15 cellular contexts compared by ENCODE assay signal in the genomic region with DNA sequence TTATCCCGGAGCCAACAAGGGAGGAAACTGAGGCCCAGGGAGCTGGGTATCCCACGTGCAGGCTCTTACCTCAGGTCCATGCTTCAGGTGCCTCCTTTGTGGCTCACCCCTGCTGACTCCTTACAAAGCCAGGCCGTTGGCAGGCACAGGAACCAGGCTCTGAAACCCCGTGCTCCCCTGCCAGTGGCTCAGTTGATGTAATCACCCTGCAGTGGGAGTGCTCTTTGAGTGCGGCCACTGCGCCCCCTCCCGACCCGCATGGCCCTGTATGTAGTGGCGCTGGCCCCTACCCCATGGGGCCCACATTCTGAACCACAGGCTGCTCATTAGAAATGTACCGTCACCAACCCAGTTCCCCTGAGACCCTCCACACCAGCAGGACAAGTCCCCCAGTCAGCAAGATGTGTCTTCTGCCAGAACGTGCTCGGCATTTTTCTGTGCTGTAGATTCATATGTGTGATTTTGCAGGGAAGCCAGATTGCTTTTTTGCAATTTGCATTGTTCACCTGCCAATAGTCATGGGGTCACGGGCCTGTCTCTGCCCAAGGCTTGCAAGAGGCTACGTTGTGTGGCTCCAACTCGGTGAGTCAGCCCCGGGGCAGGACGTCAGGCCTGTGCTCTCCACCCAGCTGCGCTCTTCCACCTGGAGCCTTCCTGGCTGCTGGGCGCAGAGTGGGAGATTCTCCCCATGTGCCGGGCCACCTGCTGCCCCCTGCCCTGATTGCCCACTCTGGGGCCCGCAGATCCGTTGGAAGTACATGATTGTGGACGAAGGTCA.
DNase-seq lines count a peak whose midpoint lies in the region; ATAC-seq and TF ChIP-seq lines count a peak whose summit lies in the region.
"Had no signal": no experiment of that assay in that cellular context is flagged by ENCODE, and none has a peak within 500 bp of the region (broad histone marks: within the 10 kb centered on the region; RNA-seq: fewer than 3 reads in every experiment).

No MANE protein-coding gene starts in this region.

- intact Hi-C loops in right cardiac atrium (cut with DNase I) (no loop called here), adrenal gland (cut with DNase I) (loop anchor here (5.0 kb wide), 2 partner anchors 79 to 84 kb away; no protein-coding TSS in a partner anchor)

- DNase-seq in right cardiac atrium (peak in 2 of 3 donors; percentile 42 to 47), right atrium auricular region (ENCODE audit: low spot score) (no peak), adrenal gland (peak; percentile 75 to 96 (median 92)), left lobe of liver (ENCODE audit: low spot score) (no peak), foreskin keratinocyte (no peak), NOMO-1 (lab: John Stamatoyannopoulos, UW; ENCODE audit: unreplicated experiment in 2 of 2) (no peak), NCI-H2107 treated with DMSO at 0.1 percent for 48 hours (lab: John Stamatoyannopoulos, UW; ENCODE audit: unreplicated experiment) (no peak)
- DNase-seq: CD4-positive, alpha-beta T cell; DMS79; NCI-H146; NCI-H345; NCI-H69; PC-9 had no signal

- TF ChIP-seq CTCF in right atrium auricular region (IDR thresholded peaks at IDR 0.05) (no peak), adrenal gland (IDR thresholded peaks at IDR 0.05) (peak in 2 of 6 experiments; percentile 18 to 29), foreskin keratinocyte (conservative IDR thresholded peaks at IDR 0.05) (no peak)

- H3K27ac ChIP-seq in right cardiac atrium (ENCODE audit: low read length) (no peak overlapping the region), right atrium auricular region (no peak overlapping the region), adrenal gland (peak overlapping the region in 4 of 5 donors; percentile 43 to 89 (median 78)), foreskin keratinocyte (no peak overlapping the region)
- H3K27ac ChIP-seq: A549, PC-9 had no signal

- H3K27me3 ChIP-seq in right cardiac atrium (ENCODE audit: control insufficient read depth, insufficient read depth) (no peaks in the 10 kb centered on the region), right atrium auricular region (no peaks in the 10 kb centered on the region), adrenal gland (no peaks in the 10 kb centered on the region), foreskin keratinocyte (no peaks in the 10 kb centered on the region)

- no peak for ATAC-seq in right cardiac atrium
- peak; percentile 6 for ATAC-seq in left lobe of liver
- ATAC-seq in foreskin keratinocyte, result no peak
- ATAC-seq in HG02571 (IDR thresholded peaks at IDR 0.05; ENCODE audit: unreplicated experiment), result no peak
- ATAC-seq: A549 had no signal

- no peaks in the 10 kb centered on the region for H3K4me1 ChIP-seq in right cardiac atrium (ENCODE audit: control insufficient read depth, insufficient read depth, low read length)
- peaks cover 0 to 8% of the 10 kb centered on the region in 2 donors for H3K4me1 ChIP-seq in right atrium auricular region
- H3K4me1 ChIP-seq in adrenal gland (replicated peaks in 1 of 2), result peaks cover 9 to 19% of the 10 kb centered on the region in 2 donors
- H3K4me1 ChIP-seq in foreskin keratinocyte, result no peaks in the 10 kb centered on the region
- H3K4me1 ChIP-seq: A549 had no signal

- WGBS in right cardiac atrium, result 88% methylated on average over 23 of the region's 23 CpGs
- 65 to 68% (median 67%) methylated on average over 11 to 23 of the region's 23 CpGs for WGBS in adrenal gland, 4 donors

- peak in 1 of 2 donors; percentile 42 for TF ChIP-seq POLR2A in adrenal gland (IDR thresholded peaks at IDR 0.05)

- H3K9me3 ChIP-seq in right cardiac atrium (ENCODE audit: control insufficient read depth, low read length), result no peaks in the 10 kb centered on the region
- H3K9me3 ChIP-seq in right atrium auricular region, result no peaks in the 10 kb centered on the region
- H3K9me3 ChIP-seq in adrenal gland (replicated peaks in 1 of 3), result no peaks in the 10 kb centered on the region
- H3K9me3 ChIP-seq: A549 had no signal

- no peak overlapping the region for H3K4me3 ChIP-seq in right cardiac atrium (ENCODE audit: low read length)
- H3K4me3 ChIP-seq in right atrium auricular region, result no peak overlapping the region
- no peak overlapping the region for H3K4me3 ChIP-seq in adrenal gland
- H3K4me3 ChIP-seq: A549, PC-9 had no signal

- H3K36me3 ChIP-seq in right atrium auricular region (peaks cover 79% of the 10 kb centered on the region), adrenal gland (replicated peaks in 1 of 2) (peaks cover 0 to 91% of the 10 kb centered on the region in 2 donors)

Comparison
In these comparisons a context has a peak if more than half of its experiments do, and no peak if none do; other contexts are left out.
1. DNase-seq: peak in right cardiac atrium (2 of 3) and adrenal gland (7 of 7); none in right atrium auricular region (single experiment), left lobe of liver (single experiment), foreskin keratinocyte (0 of 2), NOMO-1 (0 of 2) and NCI-H2107 treated with DMSO at 0.1 percent for 48 hours (single experiment).
2. H3K27ac ChIP-seq: peak in adrenal gland (4 of 5); none in right cardiac atrium (single experiment), right atrium auricular region (0 of 2) and foreskin keratinocyte (single experiment).
3. intact Hi-C loops: an anchor here in adrenal gland (5.0 kb wide); none called in right cardiac atrium.